ENCODE assay signal across 1 cellular context in the genomic region with DNA sequence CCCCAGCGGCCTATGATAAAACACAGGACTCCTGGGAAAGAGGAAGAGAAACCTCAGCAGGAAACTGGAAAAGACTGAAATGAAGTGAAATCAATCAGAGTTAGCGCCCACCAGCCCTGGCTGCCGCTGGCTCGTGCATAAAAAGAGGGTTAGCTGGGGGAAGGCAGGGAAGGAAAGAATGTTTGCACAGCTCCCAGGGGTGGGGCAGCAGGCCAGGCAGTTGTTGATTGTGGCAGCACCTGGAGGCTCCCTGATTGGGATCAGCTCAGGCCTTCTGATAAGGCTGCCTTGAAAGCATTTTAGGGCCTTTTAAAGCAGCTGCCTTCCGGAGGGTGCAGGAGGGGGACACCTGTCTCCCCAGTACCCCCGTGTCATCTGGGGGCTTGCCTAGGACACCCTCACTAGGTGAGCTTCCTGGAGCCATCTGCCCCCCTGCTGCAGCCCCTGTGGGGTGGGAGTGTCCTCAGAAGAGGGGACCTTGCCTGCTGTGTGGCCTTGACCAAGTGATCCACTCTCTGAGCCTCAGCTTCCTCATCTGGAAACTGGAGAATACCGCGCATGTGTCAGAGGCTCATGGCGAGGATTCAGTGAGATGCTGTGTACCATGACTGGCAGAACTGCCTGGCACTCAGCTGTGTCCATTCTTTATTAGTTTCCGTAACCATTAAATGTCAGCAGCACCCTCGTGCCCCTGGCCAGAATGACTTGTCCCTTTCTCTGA.
TF ChIP-seq lines count a peak whose summit lies in the region.

No MANE protein-coding gene starts in this region.

TF ChIP-seq in HepG2, 621 proteins besides CTCF, POLR2A, EP300 and RAD21:
- TF ChIP-seq ZBTB10 (CRISPR knock-in tag; IDR thresholded peaks at IDR 0.05; ENCODE audit: borderline replicate concordance) = no peak
- TF ChIP-seq SP5 (CRISPR knock-in tag; IDR thresholded peaks at IDR 0.05; ENCODE audit: borderline replicate concordance, low read depth) = peak; percentile 27; the same call in 1 of the 2 replicates
- peak; percentile 75; the same call in 1 of the 2 replicates for TF ChIP-seq ZNF768 (CRISPR knock-in tag; IDR thresholded peaks at IDR 0.05)
